In the genomic region with DNA sequence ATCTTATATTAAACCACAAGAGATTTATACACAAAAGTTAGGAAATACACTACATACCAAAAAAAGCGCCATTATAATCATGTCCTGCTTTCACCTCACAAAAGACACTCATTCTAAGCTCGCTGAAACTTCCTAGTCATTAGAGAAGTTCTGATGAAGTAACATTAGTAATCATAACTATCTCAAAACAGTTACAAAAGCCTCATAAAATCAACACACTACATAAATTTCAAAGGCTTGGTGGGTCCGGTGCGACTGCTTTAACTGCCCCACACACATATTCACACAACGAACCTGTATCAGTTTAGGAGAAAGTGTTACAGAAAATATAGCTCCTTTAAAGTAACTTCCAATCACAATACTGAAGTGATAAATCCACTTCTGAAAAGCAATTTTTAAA, we compare ENCODE assay signal across 8 cellular contexts. TPM values are rescaled to one million over a fixed set of nuclear protein-coding genes. Genes with fewer than 3 reads are reported as not detected.
DNase-seq lines count a peak whose midpoint lies in the region; ATAC-seq, FAIRE-seq and TF ChIP-seq lines count a peak whose summit lies in the region.

No MANE protein-coding gene starts in this region.

- no peaks in the 10 kb centered on the region for H3K27me3 Mint-ChIP-seq in CD4-positive, alpha-beta T cell
- no peaks in the 10 kb centered on the region for H3K27me3 Mint-ChIP-seq in astrocyte (ENCODE audit: low read depth, unreplicated experiment)

- POLR2A ChIA-PET in CD4-positive, alpha-beta T cell (lab: Charles Lee), result interaction anchor here (0.6 to 4.5 kb wide), 12 partner anchors 8 to 209 kb away, joined by 3 to 25 read pairs (median 6); partner anchors contain the start of gene IRAK1BP1

- intact Hi-C loops in CD4-positive, alpha-beta T cell (cut with DNase I, micrococcal nuclease), result loop anchor here (2.0 to 10.0 kb wide), 5 partner anchors 34 to 1029 kb away; partner anchors contain the start of genes BCKDHB (in 1 of the 2), IRAK1BP1 (in 1 of the 2) and LCA5 (in 1 of the 2)

- no peaks in the 10 kb centered on the region for H3K27me3 ChIP-seq in CD4-positive, alpha-beta T cell (ENCODE audit: control insufficient read depth, insufficient read depth, low read length)
- H3K27me3 ChIP-seq in astrocyte (ENCODE audit: insufficient read depth, low read length) (no peaks in the 10 kb centered on the region), liver (ENCODE audit: control insufficient read depth in 4 of 4, insufficient read depth in 4 of 4, low read length in 3 of 4) (no peaks in the 10 kb centered on the region), tibial nerve (no peaks in the 10 kb centered on the region)

- peak overlapping the region; percentile 95 for H3K4me3 Mint-ChIP-seq in CD4-positive, alpha-beta T cell
- H3K4me3 Mint-ChIP-seq in astrocyte (ENCODE audit: unreplicated experiment), result peak overlapping the region; percentile 97

- peaks cover 75% of the 10 kb centered on the region for H3K4me1 Mint-ChIP-seq in CD4-positive, alpha-beta T cell (ENCODE audit: low read depth)
- peaks cover 5% of the 10 kb centered on the region for H3K4me1 Mint-ChIP-seq in astrocyte (ENCODE audit: low read depth, unreplicated experiment)

- H4K20me1 ChIP-seq in astrocyte (ENCODE audit: insufficient read depth, low read length), result no peaks in the 10 kb centered on the region

- CTCF ChIA-PET in CD4-positive, alpha-beta T cell (lab: Charles Lee), result interaction anchor here (1.7 kb wide), 1 partner anchor 27 kb away, joined by 6 read pairs; no protein-coding TSS in a partner anchor

- H2AFZ ChIP-seq in astrocyte (ENCODE audit: low read depth, low read length), result no peak overlapping the region

- 17% methylated on average over 5 of the region's 5 CpGs for WGBS in liver
- 10 to 11% methylated on average over 5 of the region's 5 CpGs for WGBS in tibial nerve, 2 donors

- H3K27ac Mint-ChIP-seq in CD4-positive, alpha-beta T cell, result peak overlapping the region; percentile 96
- peak overlapping the region; percentile 92 for H3K27ac Mint-ChIP-seq in astrocyte (ENCODE audit: unreplicated experiment)

- H3K9ac ChIP-seq in astrocyte (ENCODE audit: low read length) (peak overlapping the region; percentile 84), liver (ENCODE audit: low read depth in 1 of 2, low read length in 2 of 2) (peak overlapping the region; percentile 87 to 94)

- no peak for DNase-seq in CD4-positive, alpha-beta T cell
- DNase-seq in astrocyte (ENCODE audit: low read depth) (peak; percentile 8), tibial nerve (ENCODE audit: low spot score in 2 of 2) (no peak), mesenteric fat pad (ENCODE audit: low spot score) (no peak), HPDE6-E6E7 (ENCODE audit: extremely low spot score) (no peak)

- no peak for TF ChIP-seq EP300 in tibial nerve (IDR thresholded peaks at IDR 0.05)

- H3K9me3 ChIP-seq in CD4-positive, alpha-beta T cell (ENCODE audit: control insufficient read depth, low read length), result no peaks in the 10 kb centered on the region
- H3K9me3 ChIP-seq in KOPT-K1 (ENCODE audit: insufficient read depth, low read length, poor library complexity, severe bottlenecking) (no peaks in the 10 kb centered on the region), astrocyte (ENCODE audit: insufficient read depth, low read depth, low read length) (no peaks in the 10 kb centered on the region), liver (ENCODE audit: control insufficient read depth in 4 of 4, low read length in 3 of 4) (no peaks in the 10 kb centered on the region), tibial nerve (no peaks in the 10 kb centered on the region)

- H3K4me2 ChIP-seq in astrocyte (ENCODE audit: low read length), result peak overlapping the region; percentile 84

- H3K9me3 Mint-ChIP-seq in CD4-positive, alpha-beta T cell, result no peaks in the 10 kb centered on the region
- H3K9me3 Mint-ChIP-seq in astrocyte (ENCODE audit: unreplicated experiment), result no peaks in the 10 kb centered on the region

- no peak for TF ChIP-seq POLR2A in tibial nerve (IDR thresholded peaks at IDR 0.05)

- H3K4me1 ChIP-seq in astrocyte (ENCODE audit: insufficient read depth, low read length), result no peaks in the 10 kb centered on the region
- peaks cover 2 to 12% (median 10%) of the 10 kb centered on the region in 4 donors for H3K4me1 ChIP-seq in liver (ENCODE audit: control insufficient read depth in 4 of 4, insufficient read depth in 4 of 4, low read length in 3 of 4)
- H3K4me1 ChIP-seq in tibial nerve, result peaks cover 0 to 63% (median 24%) of the 10 kb centered on the region in 4 donors

- H3K79me2 ChIP-seq in astrocyte (ENCODE audit: insufficient read depth, low read length), result peaks cover 52% of the 10 kb centered on the region

- no peak overlapping the region for H3K27ac ChIP-seq in CD4-positive, alpha-beta T cell (ENCODE audit: low read depth, low read length)
- H3K27ac ChIP-seq in KOPT-K1 (ENCODE audit: low read depth, low read length, poor library complexity, severe bottlenecking) (peak overlapping the region; percentile 79), astrocyte (ENCODE audit: low read depth, low read length) (peak overlapping the region; percentile 77), liver (ENCODE audit: low read depth in 1 of 2, low read length in 2 of 2) (peak overlapping the region; percentile 98 to 99), tibial nerve (peak overlapping the region; percentile 96 to 100 (median 99))

- H3K4me3 ChIP-seq in astrocyte (ENCODE audit: insufficient read depth, low read depth, low read length) (peak overlapping the region; percentile 65), liver (ENCODE audit: low read depth in 1 of 3, low read length in 3 of 3) (peak overlapping the region in 2 of 3 donors; percentile 76 to 100), tibial nerve (peak overlapping the region; percentile 40 to 83 (median 75))

- FAIRE-seq in astrocyte (lab: Jason Lieb, UNC), result no peak

- TF ChIP-seq RAD21 in liver (IDR thresholded peaks at IDR 0.05), result no peak

- H3K36me3 ChIP-seq in KOPT-K1 (ENCODE audit: insufficient read depth, low read length), result peaks cover 23% of the 10 kb centered on the region
- no peaks in the 10 kb centered on the region for H3K36me3 ChIP-seq in astrocyte (ENCODE audit: insufficient read depth, low read length)
- H3K36me3 ChIP-seq in liver (ENCODE audit: control insufficient read depth in 4 of 4, insufficient read depth in 3 of 4, low read depth in 1 of 4, low read length in 3 of 4), result no peaks in the 10 kb centered on the region
- H3K36me3 ChIP-seq in tibial nerve, result no peaks in the 10 kb centered on the region

- H3K36me3 Mint-ChIP-seq in CD4-positive, alpha-beta T cell (ENCODE audit: low read depth), result peaks cover 55% of the 10 kb centered on the region
- peaks cover 4% of the 10 kb centered on the region for H3K36me3 Mint-ChIP-seq in astrocyte (ENCODE audit: low read depth, unreplicated experiment)

- ATAC-seq in CD4-positive, alpha-beta T cell (ENCODE audit: poor library complexity), result no peak
- ATAC-seq in GM19035 (IDR thresholded peaks at IDR 0.05; ENCODE audit: unreplicated experiment), result no peak

- no peak for TF ChIP-seq CTCF in CD4-positive, alpha-beta T cell (IDR thresholded peaks at IDR 0.05)
- TF ChIP-seq CTCF in astrocyte (IDR thresholded peaks at IDR 0.05; ENCODE audit: insufficient read depth, low read depth, low read length) (no peak), liver (IDR thresholded peaks at IDR 0.05; ENCODE audit: low read depth, low read length, missing input control) (no peak), tibial nerve (IDR thresholded peaks at IDR 0.05) (no peak)

TF ChIP-seq in liver, 16 proteins besides CTCF, POLR2A, EP300 and RAD21:
- TF ChIP-seq ATF3 (IDR thresholded peaks at IDR 0.05) (no peak), HNF4G (IDR thresholded peaks at IDR 0.05) (no peak)

RNA-seq across cellular contexts. Expression of gene PHIP, which starts 1.9 kb away (rescaled TPM):
- 10 to 100 TPM; 35.7 to 36.9 TPM for total RNA-seq in CD4-positive, alpha-beta T cell
- total RNA-seq in astrocyte (24.9 and 29.6 TPM in 2 replicates), liver (10 to 100 TPM; 12.4 to 22.4 TPM), tibial nerve (10 to 100 TPM; 32.2 to 41.0 (median 36.8) TPM), mesenteric fat pad (21.8 TPM)
- 1 to 10 TPM; 1.6 to 6.4 TPM for polyA plus RNA-seq in liver
